ENCODE assay signal across 24 cellular contexts in genomic region chr3:111828506-111828905, GRCh38. TPM values are rescaled to one million over a fixed set of nuclear protein-coding genes. Genes with fewer than 3 reads are reported as not detected.
A peak's percentile ranks its signal among the peaks of the same experiment; 100 is the strongest.
DNase-seq lines count a peak whose midpoint lies in the region; ATAC-seq and TF ChIP-seq lines count a peak whose summit lies in the region.
"Had no signal": no experiment of that assay in that cellular context is flagged by ENCODE, and none has a peak within 500 bp of the region (broad histone marks: within the 10 kb centered on the region; RNA-seq: fewer than 3 reads in every experiment).

No MANE protein-coding gene starts in this region.

- no peak overlapping the region for H2AFZ ChIP-seq in trophoblast cell (ENCODE audit: insufficient read depth, low read length, poor library complexity)

- H3K9me3 Mint-ChIP-seq in nephron progenitor cell = no peaks in the 10 kb centered on the region
- no peaks in the 10 kb centered on the region for H3K9me3 Mint-ChIP-seq in stimulated activated naive B cell treated with anti-CD40 and anti-IgM and Interleukin-4, amounts not matched to agents 10 μg/mL and 1 μg/mL and 100 μg/mL, for 72 hours
- H3K9me3 Mint-ChIP-seq: CD4-positive, alpha-beta T cell; CD8-positive, alpha-beta memory T cell; GM23338; H9 had no signal

- no peak overlapping the region for H4K8ac ChIP-seq in trophoblast cell (ENCODE audit: low read depth, low read length)

- H3K27ac ChIP-seq in RWPE2 (ENCODE audit: poor library complexity, severe bottlenecking) = peak overlapping the region; percentile 3
- peak overlapping the region; percentile 49 for H3K27ac ChIP-seq in trophoblast cell (ENCODE audit: low read depth, low read length)
- H3K27ac ChIP-seq: BLaER1 treated with 17β-estradiol and CSF1 and Interleukin-3, amounts not matched to agents 10 nM and 100 nM had no signal

- H3K23ac ChIP-seq in trophoblast cell (ENCODE audit: low read length) = no peak overlapping the region

- H3K18ac ChIP-seq in trophoblast cell (ENCODE audit: low read length) = no peak overlapping the region

- no peak overlapping the region for H2BK5ac ChIP-seq in trophoblast cell (ENCODE audit: low read depth, low read length, poor library complexity)

- no CpG with 5 or more reads among the region's 7 CpGs for WGBS in trophoblast cell (ENCODE audit: extremely low coverage, insufficient coverage, insufficient read length)

- peaks cover 50% of the 10 kb centered on the region for H3K4me1 Mint-ChIP-seq in nephron progenitor cell
- H3K4me1 Mint-ChIP-seq in stimulated activated naive B cell treated with anti-CD40 and anti-IgM and Interleukin-4, amounts not matched to agents 10 μg/mL and 1 μg/mL and 100 μg/mL, for 72 hours = no peaks in the 10 kb centered on the region
- H3K4me1 Mint-ChIP-seq: CD14-positive monocyte, GM23338, H9 had no signal

- peaks cover 3% of the 10 kb centered on the region for H3K27me3 Mint-ChIP-seq in nephron progenitor cell (ENCODE audit: low read depth, poor library complexity)
- H3K27me3 Mint-ChIP-seq in stimulated activated naive B cell treated with anti-CD40 and anti-IgM and Interleukin-4, amounts not matched to agents 10 μg/mL and 1 μg/mL and 100 μg/mL, for 72 hours = peaks cover 0 to 5% of the 10 kb centered on the region in 2 donors
- H3K27me3 Mint-ChIP-seq: CD4-positive, alpha-beta T cell; CD8-positive, alpha-beta memory T cell had no signal

- no peaks in the 10 kb centered on the region for H3K79me1 ChIP-seq in trophoblast cell (ENCODE audit: low read length)

- peak overlapping the region; percentile 66 for H2BK12ac ChIP-seq in trophoblast cell (ENCODE audit: low read length)

- H3K27me3 ChIP-seq in RWPE2 (ENCODE audit: insufficient read depth, poor library complexity, severe bottlenecking) (no peaks in the 10 kb centered on the region), trophoblast cell (ENCODE audit: insufficient read depth, low read length) (no peaks in the 10 kb centered on the region)
- H3K27me3 ChIP-seq: BE2C; BLaER1 treated with 17β-estradiol and CSF1 and Interleukin-3, amounts not matched to agents 10 nM and 100 nM had no signal

- H3K79me2 ChIP-seq in trophoblast cell (ENCODE audit: control insufficient read depth, insufficient read depth, low read length, poor library complexity) = no peaks in the 10 kb centered on the region

- no peak overlapping the region for H3K4me2 ChIP-seq in trophoblast cell (ENCODE audit: low read length)
- H3K4me2 ChIP-seq: A549; BLaER1 treated with 17β-estradiol and CSF1 and Interleukin-3, amounts not matched to agents 10 nM and 100 nM; GM23338 had no signal

- no peak for ATAC-seq in RWPE2 (ENCODE audit: low read depth)
- ATAC-seq in stimulated activated naive B cell treated with anti-CD40 and anti-IgM and Interleukin-4, amounts not matched to agents 10 μg/mL and 1 μg/mL and 100 μg/mL, for 72 hours (replicated peaks) = no peak
- no peak for ATAC-seq in HG03097 (IDR thresholded peaks at IDR 0.05; ENCODE audit: low FRiP score, unreplicated experiment)
- ATAC-seq in esophagus mucosa = no peak
- ATAC-seq: HCT116 had no signal

- no peak overlapping the region for H2AK5ac ChIP-seq in trophoblast cell (ENCODE audit: low read length)

- peak overlapping the region; percentile 48 for H3K27ac Mint-ChIP-seq in nephron progenitor cell
- no peak overlapping the region for H3K27ac Mint-ChIP-seq in stimulated activated naive B cell treated with anti-CD40 and anti-IgM and Interleukin-4, amounts not matched to agents 10 μg/mL and 1 μg/mL and 100 μg/mL, for 72 hours
- H3K27ac Mint-ChIP-seq: CD14-positive monocyte; CD4-positive, alpha-beta T cell; CD8-positive, alpha-beta memory T cell; GM23338 had no signal

- H3K4me3 ChIP-seq in RWPE2 (ENCODE audit: severe bottlenecking) (no peak overlapping the region), epithelial cell of esophagus (ENCODE audit: low read length) (no peak overlapping the region), trophoblast cell (ENCODE audit: low read depth, low read length) (no peak overlapping the region)
- H3K4me3 ChIP-seq: A549; BLaER1 treated with 17β-estradiol and CSF1 and Interleukin-3, amounts not matched to agents 10 nM and 100 nM; GM23338 had no signal

- DNase-seq in RWPE2 (ENCODE audit: low spot score) (no peak), epithelial cell of esophagus (ENCODE audit: low read depth) (peak; percentile 74), nephron progenitor cell (no peak), trophoblast cell (peak; percentile 86 to 93), GM10266 (ENCODE audit: extremely low spot score) (no peak)
- DNase-seq in stimulated activated naive B cell treated with anti-CD40 and anti-IgM and Interleukin-4, amounts not matched to agents 10 μg/mL and 1 μg/mL and 100 μg/mL, for 72 hours = no peak
- DNase-seq: 8988T; ACHN; AML-193; BE2C; CD4-positive, alpha-beta T cell; CD8-positive, alpha-beta memory T cell; DMS 273 treated with DMSO at 0.1 percent for 48 hours; DMS79; EL; GDM1; H9 had no signal

- no peaks in the 10 kb centered on the region for H3K4me1 ChIP-seq in RWPE2 (ENCODE audit: insufficient read depth, poor library complexity, severe bottlenecking)
- peaks cover 0 to 9% of the 10 kb centered on the region in 2 experiments for H3K4me1 ChIP-seq in trophoblast cell (ENCODE audit: control insufficient read depth in 1 of 2, insufficient read depth in 2 of 2, low read length in 2 of 2)
- H3K4me1 ChIP-seq: A549, BE2C had no signal

- H3K9me3 ChIP-seq in RWPE2 (ENCODE audit: severe bottlenecking) = no peaks in the 10 kb centered on the region
- H3K9me3 ChIP-seq in trophoblast cell (ENCODE audit: insufficient read depth, low read depth, low read length) = no peaks in the 10 kb centered on the region
- H3K9me3 ChIP-seq: A549, BE2C had no signal

- TF ChIP-seq CTCF in RWPE2 (IDR thresholded peaks at IDR 0.05; ENCODE audit: poor library complexity, severe bottlenecking) (no peak), epithelial cell of esophagus (IDR thresholded peaks at IDR 0.05; ENCODE audit: insufficient read depth, low read depth, low read length, missing control alignments) (no peak), nephron progenitor cell (IDR thresholded peaks at IDR 0.05) (no peak), GM10266 (IDR thresholded peaks at IDR 0.05; ENCODE audit: control insufficient read depth, insufficient read depth, low read depth, missing control alignments) (no peak)

- no peak overlapping the region for H3K4me3 Mint-ChIP-seq in nephron progenitor cell
- H3K4me3 Mint-ChIP-seq in stimulated activated naive B cell treated with anti-CD40 and anti-IgM and Interleukin-4, amounts not matched to agents 10 μg/mL and 1 μg/mL and 100 μg/mL, for 72 hours = no peak overlapping the region
- H3K4me3 Mint-ChIP-seq: CD14-positive monocyte; CD4-positive, alpha-beta T cell; CD8-positive, alpha-beta memory T cell; GM23338; H9 had no signal

- H3K9ac ChIP-seq in trophoblast cell (ENCODE audit: low read length) = no peak overlapping the region
- H3K9ac ChIP-seq: BLaER1 treated with 17β-estradiol and CSF1 and Interleukin-3, amounts not matched to agents 10 nM and 100 nM had no signal

- no peak overlapping the region for H3K14ac ChIP-seq in trophoblast cell (ENCODE audit: low read length)

- H3K36me3 ChIP-seq in RWPE2 (ENCODE audit: low read depth) = peaks cover 20% of the 10 kb centered on the region
- no peaks in the 10 kb centered on the region for H3K36me3 ChIP-seq in trophoblast cell (ENCODE audit: control insufficient read depth in 1 of 2, insufficient read depth in 2 of 2, low read length in 2 of 2)
- H3K36me3 ChIP-seq: BE2C; BLaER1 treated with 17β-estradiol and CSF1 and Interleukin-3, amounts not matched to agents 10 nM and 100 nM had no signal

- no peaks in the 10 kb centered on the region for H3K36me3 Mint-ChIP-seq in nephron progenitor cell (ENCODE audit: low read depth)
- no peaks in the 10 kb centered on the region for H3K36me3 Mint-ChIP-seq in stimulated activated naive B cell treated with anti-CD40 and anti-IgM and Interleukin-4, amounts not matched to agents 10 μg/mL and 1 μg/mL and 100 μg/mL, for 72 hours
- H3K36me3 Mint-ChIP-seq: CD14-positive monocyte; CD8-positive, alpha-beta memory T cell had no signal

- H4K91ac ChIP-seq in trophoblast cell (ENCODE audit: low read depth, low read length) = peak overlapping the region; percentile 17

- no peak overlapping the region for H2BK120ac ChIP-seq in trophoblast cell (ENCODE audit: insufficient read depth, low read length, poor library complexity)

- no peak overlapping the region for H3K4ac ChIP-seq in trophoblast cell (ENCODE audit: low read depth, low read length)

- peak overlapping the region; percentile 47 for H4K12ac ChIP-seq in trophoblast cell (ENCODE audit: low read depth, low read length)

RNA-seq across cellular contexts. Expression of gene PHLDB2, which starts 30.6 kb away (rescaled TPM):
- 23.8 and 24.1 TPM in 2 replicates for polyA plus RNA-seq in trophoblast cell (2013)
- 22.2 TPM for total RNA-seq in esophagus mucosa

Comparison
In these comparisons a context has a peak if more than half of its experiments do, and no peak if none do; other contexts are left out.
1. DNase-seq: peak in epithelial cell of esophagus (single experiment) and trophoblast cell (2 of 2); none in RWPE2 (single experiment), nephron progenitor cell (single experiment), stimulated activated naive B cell treated with anti-CD40 and anti-IgM and Interleukin-4, amounts not matched to agents 10 μg/mL and 1 μg/mL and 100 μg/mL, for 72 hours (single experiment) and GM10266 (single experiment).